1 cellular context compared by ENCODE assay signal in genomic region chr9:4939118-4939561, GRCh38.
A peak's percentile ranks its signal among the peaks of the same experiment; 100 is the strongest.
TF ChIP-seq lines count a peak whose summit lies in the region.

No MANE protein-coding gene starts in this region.

TF ChIP-seq in GM12878, 131 proteins besides CTCF, POLR2A, EP300 and RAD21 (continued from another document and continues in another):
- no peak for TF ChIP-seq E2F8 (IDR thresholded peaks at IDR 0.05; ENCODE audit: low read depth, partially characterized antibody)
- peak; percentile 89 for TF ChIP-seq MEF2A (IDR thresholded peaks at IDR 0.05; ENCODE audit: insufficient read depth, low read depth, low read length)
- TF ChIP-seq STAT1 (conservative IDR thresholded peaks at IDR 0.05) = no peak
- TF ChIP-seq NRF1 (conservative IDR thresholded peaks at IDR 0.05; ENCODE audit: low read depth, low read length) = no peak
- peak; percentile 90 for TF ChIP-seq IRF4 (IDR thresholded peaks at IDR 0.05; ENCODE audit: low read depth, low read length)
- peak; percentile 90 for TF ChIP-seq RUNX3 (IDR thresholded peaks at IDR 0.05; ENCODE audit: low read length)
- TF ChIP-seq MTA2 (IDR thresholded peaks at IDR 0.05; ENCODE audit: low read depth) = peak; percentile 93
- TF ChIP-seq NKRF (conservative IDR thresholded peaks at IDR 0.05) = 0 out of 2 replicates have a peak, but pooled peaks have one; percentile 36
- TF ChIP-seq ESRRA (IDR thresholded peaks at IDR 0.05; ENCODE audit: low read length) = no peak
- TF ChIP-seq JUND (IDR thresholded peaks at IDR 0.05; ENCODE audit: low read depth, low read length) = no peak
- no peak for TF ChIP-seq STAT3 (IDR thresholded peaks at IDR 0.05; ENCODE audit: low read depth, low read length)
- TF ChIP-seq YY1 (IDR thresholded peaks at IDR 0.05; ENCODE audit: low read depth, low read length) = no peak
- peak; percentile 70; the same call in 1 of the 2 replicates for TF ChIP-seq ATF2 (IDR thresholded peaks at IDR 0.05; ENCODE audit: low read length)
- peak; percentile 99 for TF ChIP-seq SPI1 (IDR thresholded peaks at IDR 0.05; ENCODE audit: borderline replicate concordance, insufficient read depth, low read depth, low read length)
- TF ChIP-seq POU2F2 (IDR thresholded peaks at IDR 0.05; ENCODE audit: borderline replicate concordance, low read depth, low read length) = peak; percentile 72; the same call in 2 of the 3 replicates
- TF ChIP-seq CEBPB (IDR thresholded peaks at IDR 0.05; ENCODE audit: borderline replicate concordance in 1 of 2, low read depth in 2 of 2, low read length in 2 of 2) = no peak
- peak; percentile 50; the same call in 1 of the 2 replicates for TF ChIP-seq CBFB (IDR thresholded peaks at IDR 0.05; ENCODE audit: low read depth)
- peak; percentile 86 for TF ChIP-seq TCF12 (IDR thresholded peaks at IDR 0.05; ENCODE audit: low read depth, low read length)
- TF ChIP-seq NFIC (IDR thresholded peaks at IDR 0.05; ENCODE audit: low read depth, low read length) = peak; percentile 91
- TF ChIP-seq BMI1 (IDR thresholded peaks at IDR 0.05; ENCODE audit: borderline replicate concordance) = peak; percentile 60; the same call in 1 of the 2 replicates
- TF ChIP-seq, protein P1, sequence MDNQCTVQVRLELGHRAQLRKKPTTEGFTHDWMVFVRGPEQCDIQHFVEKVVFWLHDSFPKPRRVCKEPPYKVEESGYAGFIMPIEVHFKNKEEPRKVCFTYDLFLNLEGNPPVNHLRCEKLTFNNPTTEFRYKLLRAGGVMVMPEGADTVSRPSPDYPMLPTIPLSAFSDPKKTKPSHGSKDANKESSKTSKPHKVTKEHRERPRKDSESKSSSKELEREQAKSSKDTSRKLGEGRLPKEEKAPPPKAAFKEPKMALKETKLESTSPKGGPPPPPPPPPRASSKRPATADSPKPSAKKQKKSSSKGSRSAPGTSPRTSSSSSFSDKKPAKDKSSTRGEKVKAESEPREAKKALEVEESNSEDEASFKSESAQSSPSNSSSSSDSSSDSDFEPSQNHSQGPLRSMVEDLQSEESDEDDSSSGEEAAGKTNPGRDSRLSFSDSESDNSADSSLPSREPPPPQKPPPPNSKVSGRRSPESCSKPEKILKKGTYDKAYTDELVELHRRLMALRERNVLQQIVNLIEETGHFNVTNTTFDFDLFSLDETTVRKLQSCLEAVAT (IDR thresholded peaks at IDR 0.05) = peak; percentile 40; the same call in 1 of the 2 replicates
- peak; percentile 43; the same call in 1 of the 2 replicates for TF ChIP-seq NR2F1 (conservative IDR thresholded peaks at IDR 0.05)
- TF ChIP-seq, protein P2, sequence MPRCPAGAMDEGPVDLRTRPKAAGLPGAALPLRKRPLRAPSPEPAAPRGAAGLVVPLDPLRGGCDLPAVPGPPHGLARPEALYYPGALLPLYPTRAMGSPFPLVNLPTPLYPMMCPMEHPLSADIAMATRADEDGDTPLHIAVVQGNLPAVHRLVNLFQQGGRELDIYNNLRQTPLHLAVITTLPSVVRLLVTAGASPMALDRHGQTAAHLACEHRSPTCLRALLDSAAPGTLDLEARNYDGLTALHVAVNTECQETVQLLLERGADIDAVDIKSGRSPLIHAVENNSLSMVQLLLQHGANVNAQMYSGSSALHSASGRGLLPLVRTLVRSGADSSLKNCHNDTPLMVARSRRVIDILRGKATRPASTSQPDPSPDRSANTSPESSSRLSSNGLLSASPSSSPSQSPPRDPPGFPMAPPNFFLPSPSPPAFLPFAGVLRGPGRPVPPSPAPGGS (IDR thresholded peaks at IDR 0.05; ENCODE audit: borderline replicate concordance, insufficient read depth, low read depth, low read length, poor library complexity, severe bottlenecking) = peak; percentile 43
- no peak for TF ChIP-seq ATF3 (IDR thresholded peaks at IDR 0.05; ENCODE audit: borderline replicate concordance, extremely low read depth, low read depth, low read length)
- TF ChIP-seq SMC3 (IDR thresholded peaks at IDR 0.05; ENCODE audit: borderline replicate concordance, low read length) = no peak
- TF ChIP-seq RBBP5 (conservative IDR thresholded peaks at IDR 0.05) = no peak
- TF ChIP-seq JUNB (IDR thresholded peaks at IDR 0.05) = no peak
- peak; percentile 96 for TF ChIP-seq DPF2 (IDR thresholded peaks at IDR 0.05)
- no peak for TF ChIP-seq RELA (IDR thresholded peaks at IDR 0.05; ENCODE audit: borderline replicate concordance, partially characterized antibody)
- peak; percentile 93 for TF ChIP-seq RELB (IDR thresholded peaks at IDR 0.05; ENCODE audit: low read depth)
- TF ChIP-seq BACH1 (IDR thresholded peaks at IDR 0.05; ENCODE audit: borderline replicate concordance) = peak; percentile 56; the same call in 1 of the 2 replicates
- no peak for TF ChIP-seq TARDBP (IDR thresholded peaks at IDR 0.05; ENCODE audit: borderline replicate concordance)
- no peak for TF ChIP-seq NBN (IDR thresholded peaks at IDR 0.05)
- peak in 1 of 2 experiments; percentile 70; a peak in 2 of 4 replicates for TF ChIP-seq ETV6 (conservative IDR thresholded peaks at IDR 0.05 in 1 of 2, IDR thresholded peaks at IDR 0.05 in 1 of 2; ENCODE audit: borderline replicate concordance in 1 of 2, low read depth in 1 of 2)
- no peak for TF ChIP-seq ZSCAN29 (IDR thresholded peaks at IDR 0.05)
- no peak for TF ChIP-seq PBX3 (IDR thresholded peaks at IDR 0.05; ENCODE audit: insufficient replicate concordance, low read depth, low read length)
- peak; percentile 27 for TF ChIP-seq SP1 (IDR thresholded peaks at IDR 0.05; ENCODE audit: low read depth, low read length)
- TF ChIP-seq, protein P3, sequence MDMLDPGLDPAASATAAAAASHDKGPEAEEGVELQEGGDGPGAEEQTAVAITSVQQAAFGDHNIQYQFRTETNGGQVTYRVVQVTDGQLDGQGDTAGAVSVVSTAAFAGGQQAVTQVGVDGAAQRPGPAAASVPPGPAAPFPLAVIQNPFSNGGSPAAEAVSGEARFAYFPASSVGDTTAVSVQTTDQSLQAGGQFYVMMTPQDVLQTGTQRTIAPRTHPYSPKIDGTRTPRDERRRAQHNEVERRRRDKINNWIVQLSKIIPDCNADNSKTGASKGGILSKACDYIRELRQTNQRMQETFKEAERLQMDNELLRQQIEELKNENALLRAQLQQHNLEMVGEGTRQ (IDR thresholded peaks at IDR 0.05; ENCODE audit: borderline replicate concordance, low read depth, low read length) = no peak
- TF ChIP-seq EGR1 (IDR thresholded peaks at IDR 0.05; ENCODE audit: borderline replicate concordance in 1 of 2, low read depth in 2 of 2, low read length in 2 of 2) = no peak
- TF ChIP-seq RAD51 (IDR thresholded peaks at IDR 0.05) = 0 out of 2 replicates have a peak, but pooled peaks have one; percentile 13
- TF ChIP-seq EED (IDR thresholded peaks at IDR 0.05; ENCODE audit: low read depth) = peak; percentile 95
- peak; percentile 45; the same call in 1 of the 2 replicates for TF ChIP-seq CHD2 (IDR thresholded peaks at IDR 0.05; ENCODE audit: borderline replicate concordance, low read depth, low read length)
- TF ChIP-seq YBX1 (IDR thresholded peaks at IDR 0.05) = no peak
- TF ChIP-seq PAX5 (IDR thresholded peaks at IDR 0.05; ENCODE audit: borderline replicate concordance, low read depth, low read length) = peak; percentile 77; the same call in 1 of the 2 replicates
- TF ChIP-seq, protein P4, sequence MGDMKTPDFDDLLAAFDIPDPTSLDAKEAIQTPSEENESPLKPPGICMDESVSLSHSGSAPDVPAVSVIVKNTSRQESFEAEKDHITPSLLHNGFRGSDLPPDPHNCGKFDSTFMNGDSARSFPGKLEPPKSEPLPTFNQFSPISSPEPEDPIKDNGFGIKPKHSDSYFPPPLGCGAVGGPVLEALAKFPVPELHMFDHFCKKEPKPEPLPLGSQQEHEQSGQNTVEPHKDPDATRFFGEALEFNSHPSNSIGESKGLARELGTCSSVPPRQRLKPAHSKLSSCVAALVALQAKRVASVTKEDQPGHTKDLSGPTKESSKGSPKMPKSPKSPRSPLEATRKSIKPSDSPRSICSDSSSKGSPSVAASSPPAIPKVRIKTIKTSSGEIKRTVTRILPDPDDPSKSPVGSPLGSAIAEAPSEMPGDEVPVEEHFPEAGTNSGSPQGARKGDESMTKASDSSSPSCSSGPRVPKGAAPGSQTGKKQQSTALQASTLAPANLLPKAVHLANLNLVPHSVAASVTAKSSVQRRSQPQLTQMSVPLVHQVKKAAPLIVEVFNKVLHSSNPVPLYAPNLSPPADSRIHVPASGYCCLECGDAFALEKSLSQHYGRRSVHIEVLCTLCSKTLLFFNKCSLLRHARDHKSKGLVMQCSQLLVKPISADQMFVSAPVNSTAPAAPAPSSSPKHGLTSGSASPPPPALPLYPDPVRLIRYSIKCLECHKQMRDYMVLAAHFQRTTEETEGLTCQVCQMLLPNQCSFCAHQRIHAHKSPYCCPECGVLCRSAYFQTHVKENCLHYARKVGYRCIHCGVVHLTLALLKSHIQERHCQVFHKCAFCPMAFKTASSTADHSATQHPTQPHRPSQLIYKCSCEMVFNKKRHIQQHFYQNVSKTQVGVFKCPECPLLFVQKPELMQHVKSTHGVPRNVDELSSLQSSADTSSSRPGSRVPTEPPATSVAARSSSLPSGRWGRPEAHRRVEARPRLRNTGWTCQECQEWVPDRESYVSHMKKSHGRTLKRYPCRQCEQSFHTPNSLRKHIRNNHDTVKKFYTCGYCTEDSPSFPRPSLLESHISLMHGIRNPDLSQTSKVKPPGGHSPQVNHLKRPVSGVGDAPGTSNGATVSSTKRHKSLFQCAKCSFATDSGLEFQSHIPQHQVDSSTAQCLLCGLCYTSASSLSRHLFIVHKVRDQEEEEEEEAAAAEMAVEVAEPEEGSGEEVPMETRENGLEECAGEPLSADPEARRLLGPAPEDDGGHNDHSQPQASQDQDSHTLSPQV (IDR thresholded peaks at IDR 0.05) = no peak
